In genomic region chr17:43118679-43119615, GRCh38 we compare ENCODE assay signal across 16 cellular contexts.
"Had no signal": no experiment of that assay in that cellular context is flagged by ENCODE, and none has a peak within 500 bp of the region (broad histone marks: within the 10 kb centered on the region; RNA-seq: fewer than 3 reads in every experiment).

No MANE protein-coding gene starts in this region.

- H3K27me3 ChIP-seq: ovary, stomach had no signal

- H3K9me3 Mint-ChIP-seq: activated CD4-positive, alpha-beta memory T cell treated with anti-CD3 and anti-CD28 coated beads for 36 hours; dendritic cell treated with granulocyte-macrophage colony-stimulating factor and Interleukin-4, amounts not matched to agents 40 ng/mL and 50 ng/mL, for 4 days; effector memory CD8-positive, alpha-beta T cell; T-helper 2 cell treated with Interferon-gamma antibody and Interleukin-4, amounts not matched to agents 5 μg/mL and 100 μg/mL, for 36 hours had no signal

- H3K4me3 ChIP-seq: ovary, stomach had no signal

- ATAC-seq: effector memory CD8-positive, alpha-beta T cell; left lobe of liver had no signal

- H3K4me3 Mint-ChIP-seq: activated CD4-positive, alpha-beta memory T cell treated with anti-CD3 and anti-CD28 coated beads for 36 hours; dendritic cell treated with granulocyte-macrophage colony-stimulating factor and Interleukin-4, amounts not matched to agents 40 ng/mL and 50 ng/mL, for 4 days; effector memory CD8-positive, alpha-beta T cell; T-helper 2 cell treated with Interferon-gamma antibody and Interleukin-4, amounts not matched to agents 5 μg/mL and 100 μg/mL, for 36 hours had no signal

- H3K27ac Mint-ChIP-seq: activated CD4-positive, alpha-beta memory T cell treated with anti-CD3 and anti-CD28 coated beads for 36 hours; dendritic cell treated with granulocyte-macrophage colony-stimulating factor and Interleukin-4, amounts not matched to agents 40 ng/mL and 50 ng/mL, for 4 days; effector memory CD8-positive, alpha-beta T cell; T-helper 2 cell treated with Interferon-gamma antibody and Interleukin-4, amounts not matched to agents 5 μg/mL and 100 μg/mL, for 36 hours had no signal

- H3K36me3 ChIP-seq: ovary, stomach had no signal

- DNase-seq: activated CD4-positive, alpha-beta memory T cell treated with anti-CD3 and anti-CD28 coated beads for 36 hours; activated CD4-positive, CD25-positive, alpha-beta regulatory T cell treated with anti-CD3 and anti-CD28 coated beads, Interleukin-2, amount 50 U/mL, for 72 hours; activated naive CD4-positive, alpha-beta T cell treated with Interleukin-2 at 50 U/mL for 16 hours; central memory CD4-positive, alpha-beta T cell; effector memory CD8-positive, alpha-beta T cell; glutamatergic neuron; mesendoderm; stimulated activated CD4-positive, alpha-beta T cell treated with anti-CD3 and anti-CD28 coated beads, Interleukin-15, amount 100 ng/mL, for 24 hours; stimulated activated CD4-positive, alpha-beta T cell treated with anti-CD3 and anti-CD28 coated beads, Interleukin-4, amount 100 ng/mL, for 24 hours; stomach; SW 1271 had no signal

- H3K9me3 ChIP-seq: ovary, stomach had no signal

- H3K27ac ChIP-seq: epithelial cell of prostate, ovary, stomach had no signal

- H3K27me3 Mint-ChIP-seq: activated CD4-positive, alpha-beta memory T cell treated with anti-CD3 and anti-CD28 coated beads for 36 hours; dendritic cell treated with granulocyte-macrophage colony-stimulating factor and Interleukin-4, amounts not matched to agents 40 ng/mL and 50 ng/mL, for 4 days; effector memory CD8-positive, alpha-beta T cell had no signal
